Comparison of ENCODE assay signal across 1 cellular context in the genomic region with DNA sequence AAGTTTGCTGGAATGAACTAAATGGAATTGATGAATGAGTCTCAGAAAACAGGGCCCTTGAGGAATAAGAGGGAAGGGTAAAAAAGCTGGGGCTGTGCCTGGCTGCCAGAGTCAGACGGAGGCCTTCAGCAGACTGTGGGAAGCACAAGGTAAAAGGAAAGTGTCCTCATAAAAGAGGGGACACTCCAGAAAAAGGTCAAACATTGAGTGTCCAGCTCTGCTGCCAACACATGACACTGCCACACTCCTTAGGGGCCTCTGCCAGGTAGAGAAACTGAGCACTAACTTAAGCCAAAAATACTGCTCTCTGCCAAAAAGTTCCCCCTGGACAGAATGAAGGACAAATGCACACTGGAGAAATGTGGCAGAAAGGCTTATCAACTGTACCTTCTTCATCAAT.
TF ChIP-seq lines count a peak whose summit lies in the region.

No MANE protein-coding gene starts in this region.

TF ChIP-seq in HCT116, 20 proteins besides CTCF, POLR2A, EP300 and RAD21:
- TF ChIP-seq EZH2 (IDR thresholded peaks at IDR 0.05) (no peak), ZFX (IDR thresholded peaks at IDR 0.05) (no peak), EZH2phosphoT487 (IDR thresholded peaks at IDR 0.05; ENCODE audit: borderline replicate concordance) (no peak), SRF (IDR thresholded peaks at IDR 0.05; ENCODE audit: low read depth) (no peak), FOSL1 (IDR thresholded peaks at IDR 0.05; ENCODE audit: low read depth) (no peak), JUND (IDR thresholded peaks at IDR 0.05) (no peak), ZBTB33 (IDR thresholded peaks at IDR 0.05; ENCODE audit: extremely low read depth, insufficient replicate concordance, low read length) (no peak), ELF1 (IDR thresholded peaks at IDR 0.05; ENCODE audit: borderline replicate concordance, low read depth) (no peak), ZNF274 (IDR thresholded peaks at IDR 0.05; ENCODE audit: low read depth, low read length) (no peak), CBX3 (IDR thresholded peaks at IDR 0.05; ENCODE audit: low read depth) (no peak)
- TF ChIP-seq, protein P1, sequence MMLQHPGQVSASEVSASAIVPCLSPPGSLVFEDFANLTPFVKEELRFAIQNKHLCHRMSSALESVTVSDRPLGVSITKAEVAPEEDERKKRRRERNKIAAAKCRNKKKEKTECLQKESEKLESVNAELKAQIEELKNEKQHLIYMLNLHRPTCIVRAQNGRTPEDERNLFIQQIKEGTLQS (IDR thresholded peaks at IDR 0.05): no peak
